9 cellular contexts compared by ENCODE assay signal in genomic region chr2:199596549-199596948, GRCh38.
DNase-seq lines count a peak whose midpoint lies in the region; ATAC-seq, FAIRE-seq and TF ChIP-seq lines count a peak whose summit lies in the region.
"Had no signal": no experiment of that assay in that cellular context is flagged by ENCODE, and none has a peak within 500 bp of the region (broad histone marks: within the 10 kb centered on the region; RNA-seq: fewer than 3 reads in every experiment).

No MANE protein-coding gene starts in this region.

- H3K27ac ChIP-seq in small intestine (ENCODE audit: low read depth in 1 of 2, low read length in 1 of 2), result no peak overlapping the region

- no peak overlapping the region for H3K4me3 Mint-ChIP-seq in activated CD4-positive, alpha-beta T cell treated with anti-CD3 and anti-CD28 coated beads, Interleukin-2, amount 10 ng/mL, durations not matched to agents 24 days and 14 days
- no peak overlapping the region for H3K4me3 Mint-ChIP-seq in activated CD4-positive, alpha-beta T cell treated with anti-CD3 and anti-CD28 coated beads for 36 hours
- no peak overlapping the region for H3K4me3 Mint-ChIP-seq in activated T-helper 1 cell treated with anti-CD3 and anti-CD28 coated beads, Interleukin-12 subunit alpha, Interleukin-12 subunit beta, Interleukin-2, Interleukin-4 antibody, amounts not matched to agents 30 ng/mL and 10 ng/mL and 1 ng/mL, durations not matched to agents 14 hours and 24 hours and 36 hours

- FAIRE-seq in bronchial epithelial cell (lab: Jason Lieb, UNC) (no peak), small intestine (lab: Jason Lieb, UNC) (no peak)

- no peaks in the 10 kb centered on the region for H3K4me1 Mint-ChIP-seq in activated CD4-positive, alpha-beta T cell treated with anti-CD3 and anti-CD28 coated beads, Interleukin-2, amount 10 ng/mL, durations not matched to agents 24 days and 14 days
- no peaks in the 10 kb centered on the region for H3K4me1 Mint-ChIP-seq in activated CD4-positive, alpha-beta T cell treated with anti-CD3 and anti-CD28 coated beads for 36 hours
- H3K4me1 Mint-ChIP-seq in activated T-helper 1 cell treated with anti-CD3 and anti-CD28 coated beads, Interleukin-12 subunit alpha, Interleukin-12 subunit beta, Interleukin-2, Interleukin-4 antibody, amounts not matched to agents 30 ng/mL and 10 ng/mL and 1 ng/mL, durations not matched to agents 14 hours and 24 hours and 36 hours (ENCODE audit: low read depth), result no peaks in the 10 kb centered on the region

- no peaks in the 10 kb centered on the region for H3K9me3 ChIP-seq in small intestine (ENCODE audit: control insufficient read depth, low read depth)

- no peaks in the 10 kb centered on the region for H3K36me3 Mint-ChIP-seq in activated CD4-positive, alpha-beta T cell treated with anti-CD3 and anti-CD28 coated beads, Interleukin-2, amount 10 ng/mL, durations not matched to agents 24 days and 14 days (ENCODE audit: low read depth)
- H3K36me3 Mint-ChIP-seq in activated CD4-positive, alpha-beta T cell treated with anti-CD3 and anti-CD28 coated beads for 36 hours (ENCODE audit: low read depth), result no peaks in the 10 kb centered on the region
- H3K36me3 Mint-ChIP-seq in activated T-helper 1 cell treated with anti-CD3 and anti-CD28 coated beads, Interleukin-12 subunit alpha, Interleukin-12 subunit beta, Interleukin-2, Interleukin-4 antibody, amounts not matched to agents 30 ng/mL and 10 ng/mL and 1 ng/mL, durations not matched to agents 14 hours and 24 hours and 36 hours (ENCODE audit: low read depth), result no peaks in the 10 kb centered on the region

- peak; percentile 59 for TF ChIP-seq CTCF in bronchial epithelial cell (IDR thresholded peaks at IDR 0.05; ENCODE audit: insufficient read depth, low read length, severe bottlenecking)

- peaks cover 15% of the 10 kb centered on the region for H3K27me3 Mint-ChIP-seq in activated CD4-positive, alpha-beta T cell treated with anti-CD3 and anti-CD28 coated beads, Interleukin-2, amount 10 ng/mL, durations not matched to agents 24 days and 14 days
- H3K27me3 Mint-ChIP-seq in activated CD4-positive, alpha-beta T cell treated with anti-CD3 and anti-CD28 coated beads for 36 hours, result peaks cover 11% of the 10 kb centered on the region
- peaks cover 4% of the 10 kb centered on the region for H3K27me3 Mint-ChIP-seq in activated T-helper 1 cell treated with anti-CD3 and anti-CD28 coated beads, Interleukin-12 subunit alpha, Interleukin-12 subunit beta, Interleukin-2, Interleukin-4 antibody, amounts not matched to agents 30 ng/mL and 10 ng/mL and 1 ng/mL, durations not matched to agents 14 hours and 24 hours and 36 hours (ENCODE audit: insufficient read depth)

- no peak overlapping the region for H3K4me3 ChIP-seq in bronchial epithelial cell (ENCODE audit: low read depth, low read length)
- no peak overlapping the region for H3K4me3 ChIP-seq in small intestine (ENCODE audit: low read depth in 1 of 2, low read length in 2 of 2)

- intact Hi-C loops in activated CD4-positive, alpha-beta T cell treated with anti-CD3 and anti-CD28 coated beads, Interleukin-2, amount 10 ng/mL, durations not matched to agents 24 days and 14 days (cut with micrococcal nuclease), result loop anchor here (10.0 kb wide), 1 partner anchor 1282 kb away; no protein-coding TSS in a partner anchor
- intact Hi-C loops in activated CD4-positive, alpha-beta T cell treated with anti-CD3 and anti-CD28 coated beads for 36 hours (cut with DNase I, micrococcal nuclease), result loop anchor here in 1 of 2 experiments (5.0 to 10.0 kb wide), 2 partner anchors 141 to 1282 kb away; no protein-coding TSS in a partner anchor
- intact Hi-C loops in activated T-helper 1 cell treated with anti-CD3 and anti-CD28 coated beads, Interleukin-12 subunit alpha, Interleukin-12 subunit beta, Interleukin-2, Interleukin-4 antibody, amounts not matched to agents 30 ng/mL and 10 ng/mL and 1 ng/mL, durations not matched to agents 14 hours and 24 hours and 36 hours (cut with micrococcal nuclease), result loop anchor here (10.0 kb wide), 1 partner anchor 138 kb away; no protein-coding TSS in a partner anchor

- no peak overlapping the region for H3K27ac Mint-ChIP-seq in activated CD4-positive, alpha-beta T cell treated with anti-CD3 and anti-CD28 coated beads, Interleukin-2, amount 10 ng/mL, durations not matched to agents 24 days and 14 days
- no peak overlapping the region for H3K27ac Mint-ChIP-seq in activated CD4-positive, alpha-beta T cell treated with anti-CD3 and anti-CD28 coated beads for 36 hours
- H3K27ac Mint-ChIP-seq in activated T-helper 1 cell treated with anti-CD3 and anti-CD28 coated beads, Interleukin-12 subunit alpha, Interleukin-12 subunit beta, Interleukin-2, Interleukin-4 antibody, amounts not matched to agents 30 ng/mL and 10 ng/mL and 1 ng/mL, durations not matched to agents 14 hours and 24 hours and 36 hours, result no peak overlapping the region

- 48 to 62% (median 61%) methylated on average over 1 of the region's 1 CpG for WGBS in small intestine, 3 donors

- H3K27me3 ChIP-seq in bronchial epithelial cell (ENCODE audit: control insufficient read depth, insufficient read depth, low read length) (no peaks in the 10 kb centered on the region), small intestine (ENCODE audit: control insufficient read depth in 2 of 2, insufficient read depth in 2 of 2, low read length in 2 of 2) (no peaks in the 10 kb centered on the region)

- H3K9me3 Mint-ChIP-seq in activated CD4-positive, alpha-beta T cell treated with anti-CD3 and anti-CD28 coated beads, Interleukin-2, amount 10 ng/mL, durations not matched to agents 24 days and 14 days, result no peaks in the 10 kb centered on the region
- H3K9me3 Mint-ChIP-seq in activated CD4-positive, alpha-beta T cell treated with anti-CD3 and anti-CD28 coated beads for 36 hours (ENCODE audit: low read depth), result no peaks in the 10 kb centered on the region
- H3K9me3 Mint-ChIP-seq in activated T-helper 1 cell treated with anti-CD3 and anti-CD28 coated beads, Interleukin-12 subunit alpha, Interleukin-12 subunit beta, Interleukin-2, Interleukin-4 antibody, amounts not matched to agents 30 ng/mL and 10 ng/mL and 1 ng/mL, durations not matched to agents 14 hours and 24 hours and 36 hours, result no peaks in the 10 kb centered on the region

- CTCF ChIA-PET in activated CD4-positive, alpha-beta T cell treated with anti-CD3 and anti-CD28 coated beads for 36 hours (lab: Charles Lee), result interaction anchor here (0.6 to 1.7 kb wide), 4 partner anchors 10 to 1950 kb away, joined by 3 to 4 read pairs (median 4); no protein-coding TSS in a partner anchor

- no peaks in the 10 kb centered on the region for H3K4me1 ChIP-seq in small intestine (ENCODE audit: control insufficient read depth in 2 of 2, insufficient read depth in 1 of 2, low read depth in 1 of 2, low read length in 1 of 2)

- no peak for ATAC-seq in activated CD4-positive, alpha-beta T cell treated with anti-CD3 and anti-CD28 coated beads for 36 hours
- ATAC-seq in GM18861 (IDR thresholded peaks at IDR 0.05; ENCODE audit: unreplicated experiment), result no peak

- no peaks in the 10 kb centered on the region for H3K36me3 ChIP-seq in bronchial epithelial cell (ENCODE audit: control insufficient read depth, insufficient read depth, low read length)
- no peaks in the 10 kb centered on the region for H3K36me3 ChIP-seq in small intestine (ENCODE audit: control insufficient read depth in 2 of 2, insufficient read depth in 2 of 2, low read length in 2 of 2)

- DNase-seq in activated CD4-positive, alpha-beta T cell treated with anti-CD3 and anti-CD28 coated beads, Interleukin-2, amount 10 ng/mL, durations not matched to agents 24 days and 14 days, result peak; percentile 62
- no peak for DNase-seq in activated CD4-positive, alpha-beta T cell treated with anti-CD3 and anti-CD28 coated beads for 36 hours
- DNase-seq in NCI-H1105 (lab: John Stamatoyannopoulos, UW) (peak; percentile 13), bronchial epithelial cell (ENCODE audit: low read depth) (peak; percentile 29), small intestine (peak; percentile 23), epidermal melanocyte (ENCODE audit: insufficient read length, low spot score) (no peak)
- DNase-seq in activated T-helper 1 cell treated with anti-CD3 and anti-CD28 coated beads, Interleukin-12 subunit alpha, Interleukin-12 subunit beta, Interleukin-2, Interleukin-4 antibody, amounts not matched to agents 30 ng/mL and 10 ng/mL and 1 ng/mL, durations not matched to agents 14 hours and 24 hours and 36 hours (ENCODE audit: low spot score), result no peak
- DNase-seq: stimulated activated naive CD4-positive, alpha-beta T cell had no signal

- POLR2A ChIA-PET in activated CD4-positive, alpha-beta T cell treated with anti-CD3 and anti-CD28 coated beads for 36 hours (lab: Charles Lee), result no interaction called here

Comparison
In these comparisons a context has a peak if more than half of its experiments do, and no peak if none do; other contexts are left out.
1. DNase-seq: peak in activated CD4-positive, alpha-beta T cell treated with anti-CD3 and anti-CD28 coated beads, Interleukin-2, amount 10 ng/mL, durations not matched to agents 24 days and 14 days (single experiment), NCI-H1105 (single experiment), bronchial epithelial cell (single experiment) and small intestine (single experiment); none in activated CD4-positive, alpha-beta T cell treated with anti-CD3 and anti-CD28 coated beads for 36 hours (single experiment), epidermal melanocyte (single experiment) and activated T-helper 1 cell treated with anti-CD3 and anti-CD28 coated beads, Interleukin-12 subunit alpha, Interleukin-12 subunit beta, Interleukin-2, Interleukin-4 antibody, amounts not matched to agents 30 ng/mL and 10 ng/mL and 1 ng/mL, durations not matched to agents 14 hours and 24 hours and 36 hours (single experiment).